ENCODE assay signal across 16 cellular contexts in the genomic region with DNA sequence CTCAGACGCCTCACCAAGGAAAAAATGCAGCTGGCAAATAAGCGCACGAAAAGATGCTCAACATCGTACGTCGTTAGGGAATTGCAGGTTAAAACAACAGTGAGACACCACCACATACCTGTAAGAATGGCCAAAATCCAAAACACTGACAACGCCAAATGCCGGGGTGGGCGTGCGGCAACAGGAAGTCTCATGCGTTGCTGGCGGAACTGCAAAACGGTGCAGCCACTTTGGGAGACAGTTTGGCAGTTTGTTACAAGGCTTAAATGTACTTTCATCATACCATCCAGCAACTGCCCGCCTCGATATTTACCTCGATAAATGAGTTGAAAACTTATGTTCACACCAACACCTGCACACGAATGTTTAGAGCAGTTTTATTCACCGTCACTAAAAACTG. TPM values are rescaled to one million over a fixed set of nuclear protein-coding genes. Genes with fewer than 3 reads are reported as not detected.
DNase-seq lines count a peak whose midpoint lies in the region; ATAC-seq, FAIRE-seq and TF ChIP-seq lines count a peak whose summit lies in the region.
"Had no signal": no experiment of that assay in that cellular context is flagged by ENCODE, and none has a peak within 500 bp of the region (broad histone marks: within the 10 kb centered on the region; RNA-seq: fewer than 3 reads in every experiment).

No MANE protein-coding gene starts in this region.

- H3K36me3 ChIP-seq in bronchial epithelial cell (ENCODE audit: control insufficient read depth, insufficient read depth, low read length): no peaks in the 10 kb centered on the region

- no peak for TF ChIP-seq EP300 in A549 (IDR thresholded peaks at IDR 0.05)

- H3K27ac Mint-ChIP-seq in HFFc6: 0 out of 2 replicates have a peak overlapping the region, but pooled peaks have one; percentile 88

- peak overlapping the region; percentile 97 to 99 for H3K27ac ChIP-seq in A549

- WGBS in A549 (ENCODE audit: missing lambda C conversion rate): 96% methylated on average over 18 of the region's 18 CpGs

- H3K9me3 ChIP-seq in A549: no peaks in the 10 kb centered on the region

- H3K4me1 ChIP-seq in A549: peaks cover 42% of the 10 kb centered on the region

- H3K4me3 Mint-ChIP-seq in HFFc6: no peak overlapping the region

- no peak for TF ChIP-seq POLR2A in A549 (IDR thresholded peaks at IDR 0.05; ENCODE audit: low read length)

- peaks cover 44% of the 10 kb centered on the region for H3K4me1 Mint-ChIP-seq in HFFc6 (ENCODE audit: low read depth)

- TF ChIP-seq RAD21 in A549 (conservative IDR thresholded peaks at IDR 0.05 in 1 of 2, IDR thresholded peaks at IDR 0.05 in 1 of 2): no peak

- no peaks in the 10 kb centered on the region for H3K27me3 ChIP-seq in bronchial epithelial cell (ENCODE audit: control insufficient read depth, insufficient read depth, low read length)

- peaks cover 6% of the 10 kb centered on the region for H3K27me3 Mint-ChIP-seq in HFFc6 (ENCODE audit: insufficient read depth)

- POLR2A ChIA-PET in A549 (lab: Yijun Ruan, JAX): interaction anchor here (0.6 to 2.0 kb wide), 5 partner anchors 9 to 59 kb away, joined by 3 to 13 read pairs (median 5); a partner anchor contains a TSS

- H3K36me3 Mint-ChIP-seq in HFFc6 (ENCODE audit: low read depth): no peaks in the 10 kb centered on the region

- DNase-seq in A549 (ENCODE audit: low read depth in 1 of 2, low spot score in 1 of 2): no peak
- DNase-seq in HFFc6: no peak
- DNase-seq in bronchial epithelial cell (ENCODE audit: low read depth): peak; percentile 20
- DNase-seq in mesenteric fat pad (ENCODE audit: low spot score): peak; percentile 49
- no peak for DNase-seq in HuH-7.5 (ENCODE audit: low spot score)
- DNase-seq in NCI-H748 treated with DMSO at 0.1 percent for 48 hours (lab: John Stamatoyannopoulos, UW): no peak
- DNase-seq in hepatic stellate cell (ENCODE audit: low spot score): no peak
- DNase-seq: activated CD4-positive, alpha-beta T cell treated with anti-CD3 and anti-CD28 coated beads, Interleukin-2, amount 50 U/mL, for 4 hours; amygdala; GDM1; NCI-H1930; NCI-H510A had no signal

- FAIRE-seq in A549 (lab: Jason Lieb, UNC) (no peak), bronchial epithelial cell (lab: Jason Lieb, UNC) (peak; percentile 66)
- FAIRE-seq: GM12891 had no signal

- CTCF ChIA-PET in A549 (lab: Yijun Ruan, JAX): interaction anchor here (0.9 to 1.3 kb wide), 4 partner anchors 9 to 78 kb away, joined by 3 to 5 read pairs (median 3); no protein-coding TSS in a partner anchor

- peak overlapping the region; percentile 82 for H3K4me2 ChIP-seq in A549

- ATAC-seq in A549 (no peak), GM19351 (IDR thresholded peaks at IDR 0.05; ENCODE audit: unreplicated experiment) (no peak)
- ATAC-seq: right cardiac atrium had no signal

- H3K4me3 ChIP-seq in A549 (no peak overlapping the region), bronchial epithelial cell (ENCODE audit: low read depth, low read length) (no peak overlapping the region)

- no peak for TF ChIP-seq CTCF in A549 (IDR thresholded peaks at IDR 0.05)
- no peak for TF ChIP-seq CTCF in HFFc6 (IDR thresholded peaks at IDR 0.05)
- TF ChIP-seq CTCF in bronchial epithelial cell (IDR thresholded peaks at IDR 0.05; ENCODE audit: insufficient read depth, low read length, severe bottlenecking): no peak

- no peaks in the 10 kb centered on the region for H3K9me3 Mint-ChIP-seq in HFFc6

TF ChIP-seq in A549, 52 proteins besides CTCF, POLR2A, EP300 and RAD21:
- TF ChIP-seq, protein P1, sequence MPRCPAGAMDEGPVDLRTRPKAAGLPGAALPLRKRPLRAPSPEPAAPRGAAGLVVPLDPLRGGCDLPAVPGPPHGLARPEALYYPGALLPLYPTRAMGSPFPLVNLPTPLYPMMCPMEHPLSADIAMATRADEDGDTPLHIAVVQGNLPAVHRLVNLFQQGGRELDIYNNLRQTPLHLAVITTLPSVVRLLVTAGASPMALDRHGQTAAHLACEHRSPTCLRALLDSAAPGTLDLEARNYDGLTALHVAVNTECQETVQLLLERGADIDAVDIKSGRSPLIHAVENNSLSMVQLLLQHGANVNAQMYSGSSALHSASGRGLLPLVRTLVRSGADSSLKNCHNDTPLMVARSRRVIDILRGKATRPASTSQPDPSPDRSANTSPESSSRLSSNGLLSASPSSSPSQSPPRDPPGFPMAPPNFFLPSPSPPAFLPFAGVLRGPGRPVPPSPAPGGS (IDR thresholded peaks at IDR 0.05): no peak
- TF ChIP-seq FOSL2 (IDR thresholded peaks at IDR 0.05) (no peak), FOSL2 (CRISPR knock-in tag; IDR thresholded peaks at IDR 0.05) (no peak), RFX5 (IDR thresholded peaks at IDR 0.05) (no peak), ZSCAN20 (CRISPR knock-in tag; IDR thresholded peaks at IDR 0.05) (no peak), MYC (IDR thresholded peaks at IDR 0.05; ENCODE audit: borderline replicate concordance, low read length) (no peak), HEYL (CRISPR knock-in tag; IDR thresholded peaks at IDR 0.05) (no peak), PHF8 (IDR thresholded peaks at IDR 0.05; ENCODE audit: borderline replicate concordance, low read depth) (no peak), JUNB (IDR thresholded peaks at IDR 0.05) (no peak), KDM1A (IDR thresholded peaks at IDR 0.05; ENCODE audit: low read depth) (no peak), TP53 (CRISPR knock-in tag; IDR thresholded peaks at IDR 0.05) (no peak), CBX2 (IDR thresholded peaks at IDR 0.05; ENCODE audit: borderline replicate concordance, low read depth) (no peak), RNF2 (IDR thresholded peaks at IDR 0.05; ENCODE audit: borderline replicate concordance, low read depth) (no peak), HOXB5 (CRISPR knock-in tag; IDR thresholded peaks at IDR 0.05) (no peak), NR3C1 (IDR thresholded peaks at IDR 0.05) (no peak)
- TF ChIP-seq, protein P2, sequence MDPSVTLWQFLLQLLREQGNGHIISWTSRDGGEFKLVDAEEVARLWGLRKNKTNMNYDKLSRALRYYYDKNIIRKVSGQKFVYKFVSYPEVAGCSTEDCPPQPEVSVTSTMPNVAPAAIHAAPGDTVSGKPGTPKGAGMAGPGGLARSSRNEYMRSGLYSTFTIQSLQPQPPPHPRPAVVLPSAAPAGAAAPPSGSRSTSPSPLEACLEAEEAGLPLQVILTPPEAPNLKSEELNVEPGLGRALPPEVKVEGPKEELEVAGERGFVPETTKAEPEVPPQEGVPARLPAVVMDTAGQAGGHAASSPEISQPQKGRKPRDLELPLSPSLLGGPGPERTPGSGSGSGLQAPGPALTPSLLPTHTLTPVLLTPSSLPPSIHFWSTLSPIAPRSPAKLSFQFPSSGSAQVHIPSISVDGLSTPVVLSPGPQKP (IDR thresholded peaks at IDR 0.05; ENCODE audit: low read depth, low read length): no peak
- TF ChIP-seq, protein P3, sequence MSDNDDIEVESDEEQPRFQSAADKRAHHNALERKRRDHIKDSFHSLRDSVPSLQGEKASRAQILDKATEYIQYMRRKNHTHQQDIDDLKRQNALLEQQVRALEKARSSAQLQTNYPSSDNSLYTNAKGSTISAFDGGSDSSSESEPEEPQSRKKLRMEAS (IDR thresholded peaks at IDR 0.05): no peak
- TF ChIP-seq, protein P4, sequence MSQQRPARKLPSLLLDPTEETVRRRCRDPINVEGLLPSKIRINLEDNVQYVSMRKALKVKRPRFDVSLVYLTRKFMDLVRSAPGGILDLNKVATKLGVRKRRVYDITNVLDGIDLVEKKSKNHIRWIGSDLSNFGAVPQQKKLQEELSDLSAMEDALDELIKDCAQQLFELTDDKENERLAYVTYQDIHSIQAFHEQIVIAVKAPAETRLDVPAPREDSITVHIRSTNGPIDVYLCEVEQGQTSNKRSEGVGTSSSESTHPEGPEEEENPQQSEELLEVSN (IDR thresholded peaks at IDR 0.05; ENCODE audit: borderline replicate concordance, low read depth): no peak

RNA-seq across cellular contexts. Expression of a gene that starts 7.5 kb away (rescaled TPM):
- polyA plus RNA-seq in A549 (2011; rRNA removed) (74.0 and 117 TPM in 2 replicates), A549 (2017; fragmentation: RNase III; extraction: RNeasy Plus Mini Kit Qiagen cat#74134 plus additional on column Dnase treatment) (259 to 326 TPM (median 310 TPM) in 3 replicates)
- 138 and 190 TPM in 2 replicates for polyA plus RNA-seq in A549 (2012; cell fraction: cytosol; rRNA removed)
- 412 and 531 TPM in 2 replicates for polyA plus RNA-seq in A549 (2012; cell fraction: nucleus; rRNA removed)
- 201 and 253 TPM in 2 replicates for polyA minus RNA-seq in A549 (2011; rRNA and poly(A)+ RNA removed)
- total RNA-seq in HFFc6 (2021; fragmentation: NEBNext Ultra II Directional; extraction: Animal tissue kit (Norgen Biotek cat#: 25700)): 100 to 1,000 TPM; 212 to 240 (median 229) TPM
- total RNA-seq in bronchial epithelial cell (214 and 389 TPM in 2 replicates), mesenteric fat pad (940 TPM)

RNA-seq across cellular contexts. Expression of a gene that starts 20.9 kb away (rescaled TPM):
- polyA plus RNA-seq in A549 (2011; rRNA removed) (0.26 and 0.28 TPM in 2 replicates), A549 (2017; fragmentation: RNase III; extraction: RNeasy Plus Mini Kit Qiagen cat#74134 plus additional on column Dnase treatment) (0.55 to 0.78 TPM (median 0.67 TPM) in 3 replicates)
- 0.13 and 0.14 TPM in 2 replicates for polyA plus RNA-seq in A549 (2012; cell fraction: cytosol; rRNA removed)
- polyA plus RNA-seq in A549 (2012; cell fraction: nucleus; rRNA removed): 0.79 and 1.6 TPM in 2 replicates
- polyA minus RNA-seq in A549 (2011; rRNA and poly(A)+ RNA removed): 0.10 and 0.29 TPM in 2 replicates
- under 1 TPM; 0.21 to 0.71 (median 0.45) TPM for total RNA-seq in HFFc6 (2021; fragmentation: NEBNext Ultra II Directional; extraction: Animal tissue kit (Norgen Biotek cat#: 25700))
- total RNA-seq in bronchial epithelial cell (1.3 and 2.4 TPM in 2 replicates), mesenteric fat pad (1.5 TPM)
- total RNA-seq: glomerular endothelial cell had no signal

Comparison
In these comparisons a context has a peak if more than half of its experiments do, and no peak if none do; other contexts are left out.
1. DNase-seq: peak in bronchial epithelial cell (single experiment) and mesenteric fat pad (single experiment); none in A549 (0 of 2), HFFc6 (single experiment), HuH-7.5 (single experiment), NCI-H748 treated with DMSO at 0.1 percent for 48 hours (single experiment) and hepatic stellate cell (single experiment).